ENCODE assay signal across 8 cellular contexts in genomic region chr9:33290247-33290993, GRCh38. TPM values are rescaled to one million over a fixed set of nuclear protein-coding genes. Genes with fewer than 3 reads are reported as not detected.
A peak's percentile ranks its signal among the peaks of the same experiment; 100 is the strongest.
DNase-seq lines count a peak whose midpoint lies in the region; TF ChIP-seq lines count a peak whose summit lies in the region.

NFX1 (plus strand) TSS chr9:33290516; CDS start chr9:33290573, 57 bp downstream.

- H3K27me3 ChIP-seq in neuronal stem cell (ENCODE audit: control insufficient read depth in 3 of 3, insufficient read depth in 3 of 3, low read depth in 1 of 3, low read length in 3 of 3), result no peaks in the 10 kb centered on the region

- H3K27me3 Mint-ChIP-seq in activated naive CD4-positive, alpha-beta T cell treated with anti-CD3 and anti-CD28 coated beads for 36 hours (ENCODE audit: low read depth), result no peaks in the 10 kb centered on the region

- H3K9me3 ChIP-seq in neuronal stem cell (replicated peaks in 1 of 2; ENCODE audit: control insufficient read depth in 2 of 2, insufficient read depth in 1 of 2, low read depth in 1 of 2, low read length in 2 of 2), result no peaks in the 10 kb centered on the region

- H2BK120ac ChIP-seq in neuronal stem cell (ENCODE audit: low read depth, low read length), result no peak within 1 kb of the TSS

- no peak within 1 kb of the TSS for H2BK12ac ChIP-seq in neuronal stem cell (ENCODE audit: low read length)

- peak within 1 kb of the TSS; percentile 85 for H3K9ac ChIP-seq in neuronal stem cell (ENCODE audit: low read depth, low read length, poor library complexity)

- WGBS in neuronal stem cell (ENCODE audit: extremely low coverage in 2 of 2, insufficient read length in 2 of 2, insufficient replicate concordance in 1 of 2), 2 donors, result no CpG with 5 or more reads among the region's 60 CpGs

- H2BK5ac ChIP-seq in neuronal stem cell (ENCODE audit: low read length), result no peak within 1 kb of the TSS

- peak within 1 kb of the TSS; percentile 87 for H3K4me3 Mint-ChIP-seq in activated naive CD4-positive, alpha-beta T cell treated with anti-CD3 and anti-CD28 coated beads for 36 hours

- peak within 1 kb of the TSS; percentile 57 for H3K27ac ChIP-seq in neuronal stem cell (replicated peaks; ENCODE audit: low read length)

- H2AFZ ChIP-seq in neuronal stem cell (ENCODE audit: low read length), result peak within 1 kb of the TSS; percentile 91

- peak within 1 kb of the TSS; percentile 90 for H2AK5ac ChIP-seq in neuronal stem cell (ENCODE audit: low read depth, low read length)

- H2BK15ac ChIP-seq in neuronal stem cell (ENCODE audit: low read length), result no peak within 1 kb of the TSS

- H4K8ac ChIP-seq in neuronal stem cell (ENCODE audit: low read depth, low read length), result no peak within 1 kb of the TSS

- DNase-seq in GM03348 (ENCODE audit: low spot score) (peak; percentile 96), HFF-Myc (ENCODE audit: extremely low read depth, low read depth) (peak; percentile 94), NAMALWA (ENCODE audit: low spot score) (peak; percentile 99), SK-N-DZ (ENCODE audit: low spot score) (peak; percentile 97), foreskin melanocyte (peak; percentile 98), neuronal stem cell (ENCODE audit: low spot score) (peak; percentile 95)
- peak; percentile 99 for DNase-seq in activated naive CD4-positive, alpha-beta T cell treated with anti-CD3 and anti-CD28 coated beads for 36 hours

- intact Hi-C loops in activated naive CD4-positive, alpha-beta T cell treated with anti-CD3 and anti-CD28 coated beads for 36 hours (cut with micrococcal nuclease), result loop anchor here (1.0 to 2.0 kb wide), 14 partner anchors 16 to 888 kb away; partner anchors contain the start of genes APTX, B4GALT1, BAG1 and DNAJA1

- H3K79me1 ChIP-seq in neuronal stem cell (ENCODE audit: low read depth, low read length), result peaks cover 7% of the 10 kb centered on the region

- peaks cover 12 to 38% of the 10 kb centered on the region in 2 donors for H3K36me3 ChIP-seq in neuronal stem cell (replicated peaks in 1 of 2; ENCODE audit: control insufficient read depth in 2 of 2, insufficient read depth in 2 of 2, low read length in 2 of 2)

- H3K36me3 Mint-ChIP-seq in activated naive CD4-positive, alpha-beta T cell treated with anti-CD3 and anti-CD28 coated beads for 36 hours (ENCODE audit: low read depth), result peaks cover 28% of the 10 kb centered on the region

- H3K18ac ChIP-seq in neuronal stem cell (ENCODE audit: low read length), result peak within 1 kb of the TSS; percentile 5

- H3K4me3 ChIP-seq in HFF-Myc (replicated peaks; ENCODE audit: low read depth, low read length), result peak within 1 kb of the TSS; percentile 97
- peak within 1 kb of the TSS; percentile 79 to 98 for H3K4me3 ChIP-seq in neuronal stem cell (ENCODE audit: low read length in 2 of 2)

- H3K14ac ChIP-seq in neuronal stem cell (ENCODE audit: low read length), result no peak within 1 kb of the TSS

- TF ChIP-seq CTCF in HFF-Myc (IDR thresholded peaks at IDR 0.05; ENCODE audit: low read depth, low read length, missing control alignments), result no peak
- TF ChIP-seq CTCF in subcutaneous adipose tissue (IDR thresholded peaks at IDR 0.05; ENCODE audit: low read depth), result no peak

- peak within 1 kb of the TSS; percentile 6 for H3K23ac ChIP-seq in neuronal stem cell (ENCODE audit: low read depth, low read length, poor library complexity)

- no peak within 1 kb of the TSS for H3K4ac ChIP-seq in neuronal stem cell (ENCODE audit: low read length)

- no peaks in the 10 kb centered on the region for H3K9me3 Mint-ChIP-seq in activated naive CD4-positive, alpha-beta T cell treated with anti-CD3 and anti-CD28 coated beads for 36 hours

- peak within 1 kb of the TSS; percentile 99 for H3K27ac Mint-ChIP-seq in activated naive CD4-positive, alpha-beta T cell treated with anti-CD3 and anti-CD28 coated beads for 36 hours

- peak within 1 kb of the TSS; percentile 87 for H3K4me2 ChIP-seq in neuronal stem cell (ENCODE audit: insufficient read depth, low read length, poor library complexity, severe bottlenecking)

- H3K4me1 Mint-ChIP-seq in activated naive CD4-positive, alpha-beta T cell treated with anti-CD3 and anti-CD28 coated beads for 36 hours (ENCODE audit: low read depth), result peaks cover 54% of the 10 kb centered on the region

- H4K91ac ChIP-seq in neuronal stem cell (ENCODE audit: low read depth, low read length, poor library complexity), result no peak within 1 kb of the TSS

- CTCF ChIA-PET in activated naive CD4-positive, alpha-beta T cell treated with anti-CD3 and anti-CD28 coated beads for 36 hours (lab: Charles Lee), result interaction anchor here (0.7 to 1.6 kb wide), 6 partner anchors 20 to 85 kb away, joined by 3 to 6 read pairs (median 4); no protein-coding TSS in a partner anchor

- H3K4me1 ChIP-seq in neuronal stem cell (ENCODE audit: control insufficient read depth in 2 of 2, insufficient read depth in 1 of 2, low read depth in 1 of 2, low read length in 2 of 2), result peaks cover 0 to 1% of the 10 kb centered on the region in 2 donors

RNA-seq across cellular contexts. Expression of gene NFX1, which starts in this region (rescaled TPM):
- 17.0 and 19.4 TPM in 2 replicates for polyA plus RNA-seq in SK-N-DZ (2014; cell fraction: cytosol; rRNA removed)
- 16.0 and 25.3 TPM in 2 replicates for polyA plus RNA-seq in SK-N-DZ (2014; cell fraction: nucleus; rRNA removed)
- total RNA-seq in activated naive CD4-positive, alpha-beta T cell treated with anti-CD3 and anti-CD28 coated beads for 36 hours, result 10 to 100 TPM; 32.4 to 32.6 TPM
- polyA plus RNA-seq in neuronal stem cell (2013, experiment 1 of 2), result 14.7 TPM
- 15.8 TPM for polyA plus RNA-seq in neuronal stem cell (2013, experiment 2 of 2)
- 10 to 100 TPM; 33.5 to 43.2 (median 39.0) TPM for total RNA-seq in subcutaneous adipose tissue

Comparison
In these comparisons a context has a peak if more than half of its experiments do, and no peak if none do; other contexts are left out.
1. Peak in every context shown above with its lines: DNase-seq, H3K4me3 ChIP-seq and H3K27ac ChIP-seq.